Comparison of ENCODE assay signal across 13 cellular contexts in the genomic region with DNA sequence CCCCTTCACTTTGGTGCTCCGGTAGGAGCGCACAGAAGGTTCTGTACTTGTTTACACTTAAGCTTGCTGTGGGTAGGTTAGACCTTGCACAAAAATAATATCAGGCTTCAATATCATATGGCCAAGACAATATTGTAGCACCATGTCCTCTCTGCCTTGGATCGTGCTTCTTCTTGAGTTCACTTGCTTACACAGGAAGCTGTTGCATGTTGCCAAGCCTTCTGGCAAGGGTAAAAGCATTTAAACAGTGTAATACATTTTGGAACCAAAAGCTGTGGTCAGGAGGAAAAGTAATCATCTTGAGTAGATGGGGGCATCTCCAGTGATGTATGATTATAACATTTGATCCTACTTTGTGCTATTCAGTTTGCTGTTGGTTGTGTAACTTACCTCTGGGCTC.
"Had no signal": no experiment of that assay in that cellular context is flagged by ENCODE, and none has a peak within 500 bp of the region (broad histone marks: within the 10 kb centered on the region; RNA-seq: fewer than 3 reads in every experiment).

No MANE protein-coding gene starts in this region.

- H3K4me2 ChIP-seq: neural progenitor cell had no signal

- DNase-seq: activated CD4-positive, alpha-beta T cell treated with anti-CD3 and anti-CD28 coated beads, Interleukin-2, amount 10 ng/mL, durations not matched to agents 7 days and 5 days; activated CD4-positive, CD25-positive, alpha-beta regulatory T cell; activated naive CD4-positive, alpha-beta T cell treated with anti-CD3 and anti-CD28 coated beads, Interleukin-2, amount 50 U/mL, for 16 hours; activated T-cell treated with anti-CD3 and anti-CD28 coated beads for 4 hours; adrenal gland; posterior cingulate gyrus; right cardiac atrium; stimulated activated CD4-positive, alpha-beta T cell treated with anti-CD3 and anti-CD28 coated beads, Interleukin-1b, Interleukin-23, amount 100 ng/mL, for 48 hours; T-helper 2 cell; upper lobe of left lung had no signal

- H3K9me3 ChIP-seq: adrenal gland, upper lobe of left lung had no signal

- ATAC-seq: activated T-helper 17 cell treated with anti-CD3 and anti-CD28 coated beads, Interleukin-2, amount 50 U/mL, for 72 hours; stimulated activated memory B cell treated with anti-CD40 and anti-IgM and Interleukin-4, amounts not matched to agents 10 μg/mL and 1 μg/mL and 100 μg/mL, for 72 hours had no signal

- H3K27me3 ChIP-seq: adrenal gland, neural progenitor cell, upper lobe of left lung had no signal

- H3K36me3 ChIP-seq: adrenal gland, neural progenitor cell, upper lobe of left lung had no signal

- H3K4me1 ChIP-seq: adrenal gland, neural progenitor cell, upper lobe of left lung had no signal

- H3K27ac ChIP-seq: adrenal gland, neural progenitor cell, upper lobe of left lung had no signal

- H3K4me3 ChIP-seq: adrenal gland, neural progenitor cell, upper lobe of left lung had no signal

- H2AFZ ChIP-seq: neural progenitor cell had no signal

- H3K9ac ChIP-seq: neural progenitor cell had no signal
